24 cellular contexts compared by ENCODE assay signal in genomic region chr6:22350109-22350508, GRCh38. TPM values are rescaled to one million over a fixed set of nuclear protein-coding genes. Genes with fewer than 3 reads are reported as not detected.
DNase-seq lines count a peak whose midpoint lies in the region; ATAC-seq and TF ChIP-seq lines count a peak whose summit lies in the region.
"Had no signal": no experiment of that assay in that cellular context is flagged by ENCODE, and none has a peak within 500 bp of the region (broad histone marks: within the 10 kb centered on the region; RNA-seq: fewer than 3 reads in every experiment).

No MANE protein-coding gene starts in this region.

- peak; percentile 56 for DNase-seq in DMS153 treated with DMSO at 0.1 percent for 48 hours (lab: John Stamatoyannopoulos, UW; ENCODE audit: unreplicated experiment)
- DNase-seq in IMR-90 = peak; percentile 32
- peak; percentile 24 for DNase-seq in NCI-H82 (lab: John Stamatoyannopoulos, UW)
- peak; percentile 65 for DNase-seq in fibroblast of peridontal ligament (ENCODE audit: extremely low read depth)
- no peak for DNase-seq in NCI-H1694 (lab: John Stamatoyannopoulos, UW)
- no peak for DNase-seq in heart right ventricle
- DNase-seq in left lung = no peak
- DNase-seq: activated CD8-positive, alpha-beta memory T cell treated with anti-CD3 and anti-CD28 coated beads, Interleukin-2, amount 50 U/mL, for 48 hours; AML-193; brain microvascular endothelial cell; CD8-positive, alpha-beta memory T cell; cortex of kidney; foreskin melanocyte; Karpas-422; kidney; NCI-H524 treated with DMSO at 0.1 percent for 48 hours; nucleus accumbens; small intestine; stimulated activated CD4-positive, alpha-beta T cell treated with anti-CD3 and anti-CD28 coated beads, Interleukin-4, amount 100 ng/mL, for 24 hours; stimulated activated naive CD8-positive, alpha-beta T cell treated with anti-CD3 and anti-CD28 coated beads, Interleukin-15, amount 100 ng/mL, for 72 hours; trophoblast cell had no signal

- no CpG with 5 or more reads among the region's 1 CpG for WGBS in IMR-90 (ENCODE audit: extremely low coverage in 2 of 2, insufficient read length in 1 of 2), 2 experiments
- 51 to 66% methylated on average over 1 of the region's 1 CpG for WGBS in heart right ventricle, 2 donors

- H3K27me3 ChIP-seq in IMR-90 (ENCODE audit: control insufficient read depth, insufficient read depth, low read length) = no peaks in the 10 kb centered on the region
- no peaks in the 10 kb centered on the region for H3K27me3 ChIP-seq in heart right ventricle
- no peaks in the 10 kb centered on the region for H3K27me3 ChIP-seq in left lung
- H3K27me3 ChIP-seq: brain microvascular endothelial cell had no signal

- no peak overlapping the region for H3K4me3 ChIP-seq in IMR-90 (ENCODE audit: insufficient read depth, low read depth, low read length)
- H3K4me3 ChIP-seq in heart right ventricle = no peak overlapping the region
- no peak overlapping the region for H3K4me3 ChIP-seq in left lung

- no peak overlapping the region for H3K56ac ChIP-seq in IMR-90 (ENCODE audit: extremely low read depth, insufficient read depth, low read length)

- no peak overlapping the region for H2AK5ac ChIP-seq in IMR-90 (ENCODE audit: low read depth, low read length)

- H3K23ac ChIP-seq in IMR-90 (ENCODE audit: low read depth, low read length) = no peak overlapping the region

- no peak overlapping the region for H3K14ac ChIP-seq in IMR-90 (replicated peaks; ENCODE audit: low read depth, low read length)

- no peak overlapping the region for H2AFZ ChIP-seq in IMR-90 (replicated peaks; ENCODE audit: low read length, poor library complexity)

- CTCF ChIA-PET in IMR-90 (lab: Yijun Ruan, JAX) = interaction anchor here (0.6 to 0.9 kb wide), 2 partner anchors 360 to 966 kb away, joined by 3 to 4 read pairs; no protein-coding TSS in a partner anchor

- no peak overlapping the region for H3K9ac ChIP-seq in IMR-90 (ENCODE audit: low read depth, low read length)

- peak overlapping the region; percentile 56; the same call in 1 of the 2 replicates for H3K18ac ChIP-seq in IMR-90 (ENCODE audit: low read depth, low read length)

- no peak overlapping the region for H3K4ac ChIP-seq in IMR-90 (ENCODE audit: low read depth, low read length)

- ATAC-seq in IMR-90 (ENCODE audit: low read depth) (peak; percentile 17; the same call in 1 of the 2 replicates), heart right ventricle (no peak), left lung (no peak)
- ATAC-seq: Right ventricle myocardium inferior; stimulated activated naive CD8-positive, alpha-beta T cell treated with anti-CD3 and anti-CD28 coated beads, Interleukin-15, amount 100 ng/mL, for 72 hours had no signal

- H3K27ac ChIP-seq in IMR-90 (ENCODE audit: insufficient read depth, low read length) (no peak overlapping the region), heart right ventricle (no peak overlapping the region), left lung (no peak overlapping the region)
- H3K27ac ChIP-seq: brain microvascular endothelial cell had no signal

- no peaks in the 10 kb centered on the region for H3K79me1 ChIP-seq in IMR-90 (ENCODE audit: low read depth in 1 of 2, low read length in 2 of 2)

- H3K9me1 ChIP-seq in IMR-90 (ENCODE audit: insufficient read depth, low read length) = no peaks in the 10 kb centered on the region

- no peak overlapping the region for H2BK120ac ChIP-seq in IMR-90 (ENCODE audit: low read depth, low read length)

- no TSS peak for BruUV-seq in IMR-90 (replicated peaks; lab: Mats Ljungman, UMichigan)

- dilution Hi-C loops in IMR-90 (cut with HindIII; ENCODE audit: low sequenced_read_pairs, unreplicated experiment) = no loop called here

- no peak overlapping the region for H2BK15ac ChIP-seq in IMR-90 (ENCODE audit: low read depth, low read length)

- POLR2A ChIA-PET in IMR-90 (lab: Charles Lee; ENCODE audit: unreplicated experiment) = no interaction called here

- no peak for TF ChIP-seq POLR2A in IMR-90 (IDR thresholded peaks at IDR 0.05; ENCODE audit: low read depth, low read length)

- H2BK20ac ChIP-seq in IMR-90 (ENCODE audit: low read depth, low read length) = no peak overlapping the region

- no peak overlapping the region for H2BK5ac ChIP-seq in IMR-90 (ENCODE audit: low read depth, low read length, poor library complexity, severe bottlenecking)

- H3K36me3 ChIP-seq in IMR-90 (ENCODE audit: control insufficient read depth, insufficient read depth, low read length) (no peaks in the 10 kb centered on the region), heart right ventricle (no peaks in the 10 kb centered on the region), left lung (no peaks in the 10 kb centered on the region)
- H3K36me3 ChIP-seq: brain microvascular endothelial cell had no signal

- TF ChIP-seq CTCF in IMR-90 (conservative IDR thresholded peaks at IDR 0.05; ENCODE audit: low read depth, low read length) (no peak), heart right ventricle (IDR thresholded peaks at IDR 0.05) (no peak), left lung (IDR thresholded peaks at IDR 0.05) (no peak)

- H4K20me1 ChIP-seq in IMR-90 (ENCODE audit: insufficient read depth, low read length) = no peaks in the 10 kb centered on the region

- no peak overlapping the region; the same call in 1 of the 2 replicates for H3K4me2 ChIP-seq in IMR-90 (ENCODE audit: low read depth, low read length)

- H3K4me1 ChIP-seq in IMR-90 (ENCODE audit: control insufficient read depth, insufficient read depth, low read length) (peaks cover 2% of the 10 kb centered on the region; the same call in 1 of the 2 replicates), heart right ventricle (peaks cover 0 to 6% (median 0%) of the 10 kb centered on the region in 9 donors), left lung (peaks cover 0 to 5% of the 10 kb centered on the region in 2 donors)

- H2AK9ac ChIP-seq in IMR-90 (replicated peaks; ENCODE audit: low read depth, low read length, poor library complexity) = no peak overlapping the region

- no peak overlapping the region for H4K5ac ChIP-seq in IMR-90 (ENCODE audit: low read depth, low read length)

- in situ Hi-C loops in IMR-90 (cut with MboI; ENCODE audit: low sequenced_read_pairs) = no loop called here

- H4K91ac ChIP-seq in IMR-90 (ENCODE audit: insufficient read depth, low read depth, low read length) = peak overlapping the region; percentile 30; the same call in 1 of the 2 replicates

- H4K8ac ChIP-seq in IMR-90 (ENCODE audit: low read depth in 2 of 2, low read length in 2 of 2) = no peak overlapping the region

- intact Hi-C loops in IMR-90 (cut with micrococcal nuclease) = no loop called here
- intact Hi-C loops in heart right ventricle (cut with DNase I) = no loop called here
- intact Hi-C loops in left lung (cut with DNase I) = no loop called here

- no peaks in the 10 kb centered on the region for H3K9me3 ChIP-seq in IMR-90 (ENCODE audit: control insufficient read depth, insufficient read depth, low read length)
- H3K9me3 ChIP-seq in heart right ventricle = no peaks in the 10 kb centered on the region
- H3K9me3 ChIP-seq in left lung = no peaks in the 10 kb centered on the region

- TF ChIP-seq RAD21 in IMR-90 (IDR thresholded peaks at IDR 0.05; ENCODE audit: low read length) = no peak

TF ChIP-seq in IMR-90, 13 proteins besides CTCF, POLR2A, EP300 and RAD21:
- TF ChIP-seq FOS (IDR thresholded peaks at IDR 0.05; ENCODE audit: low read depth, low read length) (no peak), CHD1 (IDR thresholded peaks at IDR 0.05; ENCODE audit: low read depth, low read length) (no peak), RCOR1 (IDR thresholded peaks at IDR 0.05; ENCODE audit: insufficient replicate concordance, low read length) (no peak), MXI1 (IDR thresholded peaks at IDR 0.05; ENCODE audit: borderline replicate concordance, low read depth, low read length) (no peak), NFE2L2 (IDR thresholded peaks at IDR 0.05; ENCODE audit: low read depth, low read length) (no peak), BHLHE40 (IDR thresholded peaks at IDR 0.05; ENCODE audit: low read depth, low read length) (no peak), USF2 (IDR thresholded peaks at IDR 0.05; ENCODE audit: low read depth, low read length) (no peak), MAFK (IDR thresholded peaks at IDR 0.05; ENCODE audit: low read depth, low read length) (no peak), MAZ (IDR thresholded peaks at IDR 0.05; ENCODE audit: borderline replicate concordance, low read depth, low read length) (no peak), SMC3 (IDR thresholded peaks at IDR 0.05; ENCODE audit: low read depth, low read length) (no peak), ELK1 (IDR thresholded peaks at IDR 0.05; ENCODE audit: borderline replicate concordance, low read depth, low read length) (no peak), RFX5 (IDR thresholded peaks at IDR 0.05; ENCODE audit: low read depth, low read length) (no peak), CEBPB (IDR thresholded peaks at IDR 0.05; ENCODE audit: low read depth, low read length) (no peak)

RNA-seq across cellular contexts. Expression of gene PRL, which starts 53.3 kb away (rescaled TPM):
- total RNA-seq in IMR-90 (2012; rRNA removed) (not detected in 2 replicates), heart right ventricle (not detected), left lung (under 1 TPM in 1 of 2 donors, not detected in 1; 0.39 TPM)
- polyA plus RNA-seq in IMR-90 (2012; rRNA removed) (not detected in 2 replicates), heart right ventricle (not detected)
- polyA plus RNA-seq in IMR-90 (2012; cell fraction: cytosol; rRNA removed) = not detected in 2 replicates
- polyA plus RNA-seq in IMR-90 (2012; cell fraction: nucleus; rRNA removed; ENCODE audit: low replicate concordance) = not detected in 2 replicates
- total RNA-seq: CD8-positive, alpha-beta memory T cell; kidney; lung microvascular endothelial cell; myocyte; Right ventricle myocardium inferior had no signal
- polyA plus RNA-seq: small intestine had no signal

Comparison
In these comparisons a context has a peak if more than half of its experiments do, and no peak if none do; other contexts are left out.
1. DNase-seq: peak in DMS153 treated with DMSO at 0.1 percent for 48 hours (single experiment), IMR-90 (single experiment), NCI-H82 (single experiment) and fibroblast of peridontal ligament (single experiment); none in NCI-H1694 (single experiment), heart right ventricle (0 of 2) and left lung (0 of 2).